28 cellular contexts compared by ENCODE assay signal in the genomic region with DNA sequence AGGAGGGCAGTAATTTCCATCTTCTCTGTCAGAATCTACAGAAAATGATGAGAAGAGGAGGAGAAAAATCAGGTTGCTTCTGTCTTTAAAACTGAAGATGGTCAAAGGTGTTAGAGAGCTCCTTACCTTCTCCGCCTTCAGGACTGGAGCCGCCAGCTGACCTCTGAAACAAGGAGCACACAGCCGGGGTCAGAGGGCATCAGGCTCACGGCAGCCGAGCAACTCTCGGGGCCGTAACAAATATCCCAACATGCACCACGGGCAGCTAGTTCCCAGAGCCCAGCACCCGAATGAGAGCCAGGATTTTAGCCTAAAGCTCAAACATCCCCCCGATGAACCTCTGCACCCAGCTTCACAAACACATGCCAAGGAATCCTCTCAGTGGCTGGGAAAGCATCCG. TPM values are rescaled to one million over a fixed set of nuclear protein-coding genes. Genes with fewer than 3 reads are reported as not detected.
DNase-seq lines count a peak whose midpoint lies in the region; ATAC-seq and TF ChIP-seq lines count a peak whose summit lies in the region.
"Had no signal": no experiment of that assay in that cellular context is flagged by ENCODE, and none has a peak within 500 bp of the region (broad histone marks: within the 10 kb centered on the region; RNA-seq: fewer than 3 reads in every experiment).

No MANE protein-coding gene starts in this region.

- intact Hi-C loops in Right ventricle myocardium superior (cut with DNase I) = no loop called here
- intact Hi-C loops in left ventricle myocardium superior (cut with micrococcal nuclease) = no loop called here

- TF ChIP-seq POLR2A in GM18505 (IDR thresholded peaks at IDR 0.05; ENCODE audit: borderline replicate concordance, extremely low read depth, insufficient read depth, insufficient read length) = no peak

- H3K27ac Mint-ChIP-seq in glutamatergic neuron (ENCODE audit: unreplicated experiment) (peak overlapping the region; percentile 52), neural crest cell (ENCODE audit: unreplicated experiment) (peak overlapping the region; percentile 87)
- H3K27ac Mint-ChIP-seq: activated naive CD4-positive, alpha-beta T cell treated with anti-CD3 and anti-CD28 coated beads, Interleukin-2, amount 50 U/mL, for 24 hours; CD4-positive, alpha-beta T cell had no signal

- peaks cover 12% of the 10 kb centered on the region for H3K36me3 Mint-ChIP-seq in glutamatergic neuron (ENCODE audit: unreplicated experiment)
- no peaks in the 10 kb centered on the region for H3K36me3 Mint-ChIP-seq in neural crest cell (ENCODE audit: low read depth)

- no peak overlapping the region for H3K4me3 Mint-ChIP-seq in glutamatergic neuron (ENCODE audit: unreplicated experiment)
- peak overlapping the region; percentile 10 for H3K4me3 Mint-ChIP-seq in neural crest cell
- H3K4me3 Mint-ChIP-seq: activated naive CD4-positive, alpha-beta T cell treated with anti-CD3 and anti-CD28 coated beads, Interleukin-2, amount 50 U/mL, for 24 hours; CD4-positive, alpha-beta T cell had no signal

- DNase-seq in Right ventricle myocardium superior (peak; percentile 34), left ventricle myocardium superior (no peak), glutamatergic neuron (no peak), neural crest cell (ENCODE audit: low read depth, low spot score) (no peak), COLO668 (lab: John Stamatoyannopoulos, UW; ENCODE audit: unreplicated experiment) (no peak), nucleus accumbens (lab: John Stamatoyannopoulos, UW) (no peak), NCI-H2081 treated with DMSO at 0.1 percent for 48 hours (lab: John Stamatoyannopoulos, UW) (no peak)
- DNase-seq: activated CD4-positive, alpha-beta T cell treated with anti-CD3 and anti-CD28 coated beads, Interleukin-2, amount 50 U/mL, for 48 hours; activated CD4-positive, CD25-positive, alpha-beta regulatory T cell treated with anti-CD3 and anti-CD28 coated beads, Interleukin-2, amount 50 U/mL, for 72 hours; activated CD8-positive, alpha-beta memory T cell treated with anti-CD3 and anti-CD28 coated beads, Interleukin-2, amount 50 U/mL, for 4 hours; amniotic stem cell; brain microvascular endothelial cell; CD4-positive, alpha-beta T cell; dorsolateral prefrontal cortex; gastrocnemius medialis; left colon; mesenchymal stem cell; MM.1S; NCI-H1417; NCI-H2081; NCI-H226; NCI-H69; PC-9; stimulated activated naive CD4-positive, alpha-beta T cell had no signal

- ATAC-seq in Right ventricle myocardium superior (ENCODE audit: poor library complexity) (no peak), left ventricle myocardium superior (no peak), GM18505 (IDR thresholded peaks at IDR 0.05; ENCODE audit: unreplicated experiment) (no peak)
- ATAC-seq: A549, gastrocnemius medialis, left colon, SK-N-SH treated with all-trans-retinoic acid at 6 μM for 48 hours had no signal

- peaks cover 60% of the 10 kb centered on the region for H3K4me1 Mint-ChIP-seq in glutamatergic neuron (ENCODE audit: low read depth, unreplicated experiment)
- peaks cover 39% of the 10 kb centered on the region for H3K4me1 Mint-ChIP-seq in neural crest cell

- no peaks in the 10 kb centered on the region for H3K9me3 Mint-ChIP-seq in glutamatergic neuron (ENCODE audit: unreplicated experiment)
- no peaks in the 10 kb centered on the region for H3K9me3 Mint-ChIP-seq in neural crest cell
- H3K9me3 Mint-ChIP-seq: activated naive CD4-positive, alpha-beta T cell treated with anti-CD3 and anti-CD28 coated beads, Interleukin-2, amount 50 U/mL, for 24 hours; CD4-positive, alpha-beta T cell had no signal

- H3K27me3 Mint-ChIP-seq in glutamatergic neuron (ENCODE audit: unreplicated experiment) (peaks cover 7% of the 10 kb centered on the region), neural crest cell (ENCODE audit: low read depth) (no peaks in the 10 kb centered on the region)
- H3K27me3 Mint-ChIP-seq: activated naive CD4-positive, alpha-beta T cell treated with anti-CD3 and anti-CD28 coated beads, Interleukin-2, amount 50 U/mL, for 24 hours; CD4-positive, alpha-beta T cell had no signal

- TF ChIP-seq CTCF in glutamatergic neuron (IDR thresholded peaks at IDR 0.05; ENCODE audit: partially characterized antibody, unreplicated experiment) = no peak
- no peak for TF ChIP-seq CTCF in neural crest cell (conservative IDR thresholded peaks at IDR 0.05)

RNA-seq across cellular contexts. Expression of a gene that starts 27.6 kb away (rescaled TPM):
- 3.4 TPM for total RNA-seq in Right ventricle myocardium superior
- 4.1 TPM for total RNA-seq in left ventricle myocardium superior
- total RNA-seq in glutamatergic neuron (ENCODE audit: unreplicated experiment) = 9.9 TPM
- 1.6 and 2.6 TPM in 2 replicates for total RNA-seq in neural crest cell

RNA-seq across cellular contexts. Expression of a gene that starts 36.3 kb away (rescaled TPM):
- total RNA-seq in Right ventricle myocardium superior (57.4 TPM), left ventricle myocardium superior (76.6 TPM), glutamatergic neuron (ENCODE audit: unreplicated experiment) (92.1 TPM), neural crest cell (121 and 122 TPM in 2 replicates)

RNA-seq across cellular contexts. Expression of a gene that starts 37.0 kb away (rescaled TPM):
- total RNA-seq in Right ventricle myocardium superior (2.1 TPM), left ventricle myocardium superior (2.2 TPM), glutamatergic neuron (ENCODE audit: unreplicated experiment) (7.5 TPM), neural crest cell (0.89 and 1.7 TPM in 2 replicates)

RNA-seq across cellular contexts. Expression of a gene that starts 38.1 kb away (rescaled TPM):
- total RNA-seq in Right ventricle myocardium superior = 606 TPM
- 558 TPM for total RNA-seq in left ventricle myocardium superior
- total RNA-seq in glutamatergic neuron (ENCODE audit: unreplicated experiment) = 193 TPM
- total RNA-seq in neural crest cell = 230 and 239 TPM in 2 replicates
